In genomic region chr7:55573526-55573925, GRCh38 we compare ENCODE assay signal across 8 cellular contexts. TPM values are rescaled to one million over a fixed set of nuclear protein-coding genes. Genes with fewer than 3 reads are reported as not detected.
DNase-seq lines count a peak whose midpoint lies in the region; ATAC-seq and TF ChIP-seq lines count a peak whose summit lies in the region.

No MANE protein-coding gene starts in this region.

- no peak for DNase-seq in T-helper 2 cell treated with Interferon-gamma antibody and Interleukin-4, amounts not matched to agents 5 μg/mL and 100 μg/mL, for 36 hours (ENCODE audit: low spot score)
- no peak for DNase-seq in T-helper 2 cell
- no peak for DNase-seq in RWPE2 (ENCODE audit: low spot score)
- DNase-seq in fibroblast of lung (ENCODE audit: low read depth in 2 of 2) = peak; percentile 17 to 54
- DNase-seq in stimulated activated effector memory CD8-positive, alpha-beta T cell treated with anti-CD3 and anti-CD28 coated beads, Interleukin-12 subunit alpha, Interleukin-12 subunit beta, amount 100 ng/mL, for 72 hours (ENCODE audit: low spot score in 2 of 2) = no peak
- no peak for DNase-seq in NCI-H146 treated with DMSO at 0.1 percent for 48 hours (lab: John Stamatoyannopoulos, UW; ENCODE audit: unreplicated experiment)
- DNase-seq in DMS79 (lab: John Stamatoyannopoulos, UW) = no peak
- DNase-seq in caudate nucleus (lab: John Stamatoyannopoulos, UW) = no peak

- H3K9me3 ChIP-seq in RWPE2 (ENCODE audit: severe bottlenecking) (no peaks in the 10 kb centered on the region), fibroblast of lung (ENCODE audit: control insufficient read depth, insufficient read depth, low read depth, low read length) (no peaks in the 10 kb centered on the region)

- H3K36me3 Mint-ChIP-seq in T-helper 2 cell treated with Interferon-gamma antibody and Interleukin-4, amounts not matched to agents 5 μg/mL and 100 μg/mL, for 36 hours (ENCODE audit: low read depth) = peaks cover 6% of the 10 kb centered on the region
- peaks cover 34% of the 10 kb centered on the region for H3K36me3 Mint-ChIP-seq in stimulated activated effector memory CD8-positive, alpha-beta T cell treated with anti-CD3 and anti-CD28 coated beads, Interleukin-12 subunit alpha, Interleukin-12 subunit beta, amount 100 ng/mL, for 72 hours

- H3K27ac Mint-ChIP-seq in T-helper 2 cell treated with Interferon-gamma antibody and Interleukin-4, amounts not matched to agents 5 μg/mL and 100 μg/mL, for 36 hours = peak overlapping the region; percentile 96
- H3K27ac Mint-ChIP-seq in stimulated activated effector memory CD8-positive, alpha-beta T cell treated with anti-CD3 and anti-CD28 coated beads, Interleukin-12 subunit alpha, Interleukin-12 subunit beta, amount 100 ng/mL, for 72 hours = peak overlapping the region; percentile 78

- H3K36me3 ChIP-seq in RWPE2 (ENCODE audit: low read depth) (no peaks in the 10 kb centered on the region), fibroblast of lung (ENCODE audit: control insufficient read depth, insufficient read depth, low read length) (no peaks in the 10 kb centered on the region)

- no peak for ATAC-seq in RWPE2 (ENCODE audit: low read depth)
- no peak for ATAC-seq in stimulated activated effector memory CD8-positive, alpha-beta T cell treated with anti-CD3 and anti-CD28 coated beads, Interleukin-12 subunit alpha, Interleukin-12 subunit beta, amount 100 ng/mL, for 72 hours

- no peaks in the 10 kb centered on the region for H3K27me3 ChIP-seq in RWPE2 (ENCODE audit: insufficient read depth, poor library complexity, severe bottlenecking)
- no peaks in the 10 kb centered on the region for H3K27me3 ChIP-seq in fibroblast of lung (ENCODE audit: control insufficient read depth, insufficient read depth, low read length)

- no peaks in the 10 kb centered on the region for H4K20me1 ChIP-seq in fibroblast of lung (ENCODE audit: control insufficient read depth, extremely low read depth, insufficient read depth, low read length)

- TF ChIP-seq CTCF in RWPE2 (IDR thresholded peaks at IDR 0.05; ENCODE audit: poor library complexity, severe bottlenecking) (no peak), fibroblast of lung (conservative IDR thresholded peaks at IDR 0.05 in 1 of 2, IDR thresholded peaks at IDR 0.05 in 1 of 2; ENCODE audit: low read depth in 1 of 2, low read length in 2 of 2) (no peak)

- peaks cover 23% of the 10 kb centered on the region for H3K79me2 ChIP-seq in fibroblast of lung (ENCODE audit: control insufficient read depth, insufficient read depth, low read length)

- H3K4me1 Mint-ChIP-seq in T-helper 2 cell treated with Interferon-gamma antibody and Interleukin-4, amounts not matched to agents 5 μg/mL and 100 μg/mL, for 36 hours (ENCODE audit: low read depth) = peaks cover 45% of the 10 kb centered on the region
- peaks cover 55% of the 10 kb centered on the region for H3K4me1 Mint-ChIP-seq in stimulated activated effector memory CD8-positive, alpha-beta T cell treated with anti-CD3 and anti-CD28 coated beads, Interleukin-12 subunit alpha, Interleukin-12 subunit beta, amount 100 ng/mL, for 72 hours

- H3K9me3 Mint-ChIP-seq in T-helper 2 cell treated with Interferon-gamma antibody and Interleukin-4, amounts not matched to agents 5 μg/mL and 100 μg/mL, for 36 hours = no peaks in the 10 kb centered on the region
- H3K9me3 Mint-ChIP-seq in stimulated activated effector memory CD8-positive, alpha-beta T cell treated with anti-CD3 and anti-CD28 coated beads, Interleukin-12 subunit alpha, Interleukin-12 subunit beta, amount 100 ng/mL, for 72 hours = no peaks in the 10 kb centered on the region

- no peak overlapping the region for H3K9ac ChIP-seq in fibroblast of lung (ENCODE audit: insufficient read depth, low read length)

- H3K27ac ChIP-seq in RWPE2 (ENCODE audit: poor library complexity, severe bottlenecking) (peak overlapping the region; percentile 96), fibroblast of lung (ENCODE audit: insufficient read depth, low read length) (no peak overlapping the region), caudate nucleus (ENCODE audit: low read depth, low read length) (no peak overlapping the region)

- peak overlapping the region; percentile 4 for H2AFZ ChIP-seq in fibroblast of lung (ENCODE audit: low read length)

- H3K4me2 ChIP-seq in fibroblast of lung (ENCODE audit: extremely low read depth, insufficient read depth, low read length) = peak overlapping the region; percentile 99

- no peak overlapping the region for H3K4me3 ChIP-seq in RWPE2 (ENCODE audit: severe bottlenecking)
- H3K4me3 ChIP-seq in fibroblast of lung (replicated peaks in 1 of 4; ENCODE audit: control extremely low read depth in 1 of 4, insufficient read depth in 1 of 4, low read depth in 3 of 4, low read length in 4 of 4) = peak overlapping the region in 1 of 4 experiments; percentile 73

- peaks cover 33% of the 10 kb centered on the region for H3K4me1 ChIP-seq in RWPE2 (ENCODE audit: insufficient read depth, poor library complexity, severe bottlenecking)
- H3K4me1 ChIP-seq in fibroblast of lung (ENCODE audit: control insufficient read depth, extremely low read depth, insufficient read depth, low read length) = peaks cover 20% of the 10 kb centered on the region

- H3K4me3 Mint-ChIP-seq in T-helper 2 cell treated with Interferon-gamma antibody and Interleukin-4, amounts not matched to agents 5 μg/mL and 100 μg/mL, for 36 hours = peak overlapping the region; percentile 95
- peak overlapping the region; percentile 66 for H3K4me3 Mint-ChIP-seq in stimulated activated effector memory CD8-positive, alpha-beta T cell treated with anti-CD3 and anti-CD28 coated beads, Interleukin-12 subunit alpha, Interleukin-12 subunit beta, amount 100 ng/mL, for 72 hours

- no peaks in the 10 kb centered on the region for H3K27me3 Mint-ChIP-seq in T-helper 2 cell treated with Interferon-gamma antibody and Interleukin-4, amounts not matched to agents 5 μg/mL and 100 μg/mL, for 36 hours (ENCODE audit: low read depth)

RNA-seq across cellular contexts. Expression of gene VOPP1, which starts 1.2 kb away (rescaled TPM):
- total RNA-seq in fibroblast of lung = 44.9 and 70.7 TPM in 2 replicates
- polyA plus RNA-seq in fibroblast of lung = 52.1 and 73.8 TPM in 2 replicates
- polyA plus RNA-seq in fibroblast of lung (2012) = 49.6 and 77.2 TPM in 2 replicates
- polyA minus RNA-seq in fibroblast of lung (ENCODE audit: low replicate concordance) = 83.1 and 186 TPM in 2 replicates

Comparison
In these comparisons a context has a peak if more than half of its experiments do, and no peak if none do; other contexts are left out.
1. DNase-seq: peak in fibroblast of lung (2 of 2); none in T-helper 2 cell treated with Interferon-gamma antibody and Interleukin-4, amounts not matched to agents 5 μg/mL and 100 μg/mL, for 36 hours (single experiment), T-helper 2 cell (0 of 5), RWPE2 (single experiment), stimulated activated effector memory CD8-positive, alpha-beta T cell treated with anti-CD3 and anti-CD28 coated beads, Interleukin-12 subunit alpha, Interleukin-12 subunit beta, amount 100 ng/mL, for 72 hours (0 of 2), NCI-H146 treated with DMSO at 0.1 percent for 48 hours (single experiment), DMS79 (single experiment) and caudate nucleus (0 of 61).